Comparison of ENCODE assay signal across 9 cellular contexts in genomic region chr4:6270691-6271121, GRCh38. TPM values are rescaled to one million over a fixed set of nuclear protein-coding genes. Genes with fewer than 3 reads are reported as not detected.
DNase-seq lines count a peak whose midpoint lies in the region; ATAC-seq, FAIRE-seq and TF ChIP-seq lines count a peak whose summit lies in the region.
"Had no signal": no experiment of that assay in that cellular context is flagged by ENCODE, and none has a peak within 500 bp of the region (broad histone marks: within the 10 kb centered on the region; RNA-seq: fewer than 3 reads in every experiment).

No MANE protein-coding gene starts in this region.

- WGBS in heart right ventricle, 2 donors, result 24 to 28% methylated on average over 6 of the region's 6 CpGs

- H3K9me3 ChIP-seq in heart right ventricle, result no peaks in the 10 kb centered on the region
- H3K9me3 ChIP-seq in skeletal muscle satellite cell (replicated peaks; ENCODE audit: low read length), result no peaks in the 10 kb centered on the region

- H3K36me3 Mint-ChIP-seq in activated B cell treated with CpG ODN at 0.5 μM for 24 hours (ENCODE audit: low read depth), result no peaks in the 10 kb centered on the region

- H3K4me1 ChIP-seq in heart right ventricle (peaks cover 30 to 61% (median 49%) of the 10 kb centered on the region in 9 donors), skeletal muscle satellite cell (ENCODE audit: control insufficient read depth, insufficient read depth, low read length) (peaks cover 25% of the 10 kb centered on the region)

- intact Hi-C loops in activated B cell treated with CpG ODN at 0.5 μM for 24 hours (cut with micrococcal nuclease) (no loop called here), heart right ventricle (cut with DNase I) (no loop called here)

- peak overlapping the region; percentile 98 for H3K4me2 ChIP-seq in skeletal muscle satellite cell (ENCODE audit: low read length)

- no peak for DNase-seq in GM12864 (ENCODE audit: low read depth)
- no peak for DNase-seq in activated B cell treated with CpG ODN at 0.5 μM for 24 hours
- peak in 1 of 2 donors; percentile 31 for DNase-seq in heart right ventricle
- no peak for DNase-seq in NK-92 (lab: John Stamatoyannopoulos, UW; ENCODE audit: unreplicated experiment)
- no peak for DNase-seq in urothelium cell line (ENCODE audit: low spot score)
- DNase-seq: effector CD8-positive, alpha-beta T cell had no signal

- H3K4me1 Mint-ChIP-seq in activated B cell treated with CpG ODN at 0.5 μM for 24 hours, result peaks cover 29% of the 10 kb centered on the region

- FAIRE-seq in urothelium cell line (lab: Jason Lieb, UNC), result no peak

- TF ChIP-seq CTCF in GM12864 (IDR thresholded peaks at IDR 0.05; ENCODE audit: low read depth, low read length, missing control alignments) (no peak), activated B cell treated with CpG ODN at 0.5 μM for 24 hours (IDR thresholded peaks at IDR 0.05) (no peak), heart right ventricle (IDR thresholded peaks at IDR 0.05) (no peak)

- H3K4me3 ChIP-seq in GM12864 (ENCODE audit: low read depth, low read length) (peak overlapping the region; percentile 94), heart right ventricle (peak overlapping the region; percentile 86 to 100 (median 94)), skeletal muscle satellite cell (ENCODE audit: low read length) (peak overlapping the region; percentile 99)

- H3K27ac ChIP-seq in heart right ventricle, result peak overlapping the region in 9 of 10 donors; percentile 70 to 92 (median 85)

- H3K9ac ChIP-seq in skeletal muscle satellite cell (ENCODE audit: low read depth, low read length), result peak overlapping the region; percentile 89

- no peak overlapping the region for H3K27ac Mint-ChIP-seq in activated B cell treated with CpG ODN at 0.5 μM for 24 hours

- no peaks in the 10 kb centered on the region for H3K27me3 Mint-ChIP-seq in activated B cell treated with CpG ODN at 0.5 μM for 24 hours

- H3K36me3 ChIP-seq in heart right ventricle (no peaks in the 10 kb centered on the region), skeletal muscle satellite cell (ENCODE audit: insufficient read depth, low read length) (no peaks in the 10 kb centered on the region)

- peak overlapping the region; percentile 82 for H3K4me3 Mint-ChIP-seq in activated B cell treated with CpG ODN at 0.5 μM for 24 hours

- POLR2A ChIA-PET in activated B cell treated with CpG ODN at 0.5 μM for 24 hours (lab: Charles Lee), result no interaction called here

- H3K27me3 ChIP-seq in heart right ventricle (peaks cover 0 to 26% (median 0%) of the 10 kb centered on the region in 7 donors), skeletal muscle satellite cell (ENCODE audit: control insufficient read depth, insufficient read depth, low read length) (peaks cover 13% of the 10 kb centered on the region)

- ATAC-seq in activated B cell treated with CpG ODN at 0.5 μM for 24 hours (ENCODE audit: low read depth) (no peak), heart right ventricle (no peak), HG03175 (IDR thresholded peaks at IDR 0.05; ENCODE audit: unreplicated experiment) (no peak), HG03460 (IDR thresholded peaks at IDR 0.05; ENCODE audit: unreplicated experiment) (no peak)

- CTCF ChIA-PET in activated B cell treated with CpG ODN at 0.5 μM for 24 hours (lab: Charles Lee), result interaction anchor here (1.4 kb wide), 1 partner anchor 20 kb away, joined by 3 read pairs; no protein-coding TSS in a partner anchor

- no peaks in the 10 kb centered on the region for H3K9me3 Mint-ChIP-seq in activated B cell treated with CpG ODN at 0.5 μM for 24 hours

RNA-seq across cellular contexts. Expression of gene WFS1, which starts 1.1 kb away (rescaled TPM):
- 2.4 and 4.3 TPM in 2 replicates for total RNA-seq in activated B cell treated with CpG ODN at 0.5 μM for 24 hours
- total RNA-seq in heart right ventricle, result 100 to 1,000 TPM in 3 of 10 donors, 10 to 100 TPM in 7; 53.3 to 119 (median 78.3) TPM
- polyA plus RNA-seq in heart right ventricle, result 10 to 100 TPM; 35.0 to 58.7 TPM
- total RNA-seq in skeletal muscle satellite cell (2012; rRNA removed), result 16.2 and 16.4 TPM in 2 replicates

Comparison
In these comparisons a context has a peak if more than half of its experiments do, and no peak if none do; other contexts are left out.
1. RNA of gene WFS1, which starts 1.1 kb away (total RNA-seq): 53.3 to 119 TPM in heart right ventricle; 2.4 to 4.3 TPM in activated B cell treated with CpG ODN at 0.5 μM for 24 hours; every median in the first group is over 10 times any median in the second.
2. Peak in every context shown above with its lines, with median percentiles within 50 percentile points of each other: H3K4me3 ChIP-seq.